Comparison of ENCODE assay signal across 29 cellular contexts in the genomic region with DNA sequence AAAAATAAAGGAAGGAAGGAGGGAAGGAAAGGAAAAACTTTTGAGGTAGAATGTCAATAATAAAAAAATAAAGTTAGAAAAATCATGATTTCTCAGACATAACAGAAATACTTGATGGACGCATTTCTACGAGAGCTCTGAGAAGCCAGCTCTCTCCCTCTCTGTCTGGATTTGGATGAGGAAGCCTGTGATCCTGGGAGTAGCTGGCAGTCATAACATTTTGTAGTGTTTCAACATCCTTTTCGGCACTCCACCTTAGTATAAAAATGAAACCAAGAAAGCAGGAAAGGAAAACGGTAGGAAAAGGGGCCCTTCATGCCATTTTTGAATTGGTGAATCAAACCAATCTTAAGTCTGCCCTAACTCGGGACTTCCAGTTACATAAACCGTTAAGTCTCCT.
DNase-seq lines count a peak whose midpoint lies in the region; ATAC-seq and TF ChIP-seq lines count a peak whose summit lies in the region.
"Had no signal": no experiment of that assay in that cellular context is flagged by ENCODE, and none has a peak within 500 bp of the region (broad histone marks: within the 10 kb centered on the region; RNA-seq: fewer than 3 reads in every experiment).

No MANE protein-coding gene starts in this region.

- CTCF ChIA-PET in SK-N-SH (lab: Yijun Ruan, JAX), result no interaction called here

- H3K4me3 ChIP-seq in SK-N-SH (ENCODE audit: low read depth in 2 of 2, low read length in 1 of 2), result no peak overlapping the region
- peak overlapping the region; percentile 44 for H3K4me3 ChIP-seq in fibroblast of the aortic adventitia (ENCODE audit: low read depth, low read length)
- H3K4me3 ChIP-seq in upper lobe of right lung, result peak overlapping the region; percentile 11
- H3K4me3 ChIP-seq: gastrocnemius medialis, hepatocyte, ovary, skin epidermis had no signal

- 82% methylated on average over 6 of the region's 6 CpGs for WGBS in SK-N-SH (ENCODE audit: low lambda C conversion rate)

- H3K9ac ChIP-seq in SK-N-SH, result no peak overlapping the region

- no peaks in the 10 kb centered on the region for H4K20me1 ChIP-seq in SK-N-SH (ENCODE audit: insufficient read depth)

- intact Hi-C loops in upper lobe of right lung (cut with DNase I), result no loop called here

- TF ChIP-seq CTCF in SK-N-SH (IDR thresholded peaks at IDR 0.05) (no peak), fibroblast of the aortic adventitia (IDR thresholded peaks at IDR 0.05; ENCODE audit: insufficient read depth, low read length) (no peak), upper lobe of right lung (IDR thresholded peaks at IDR 0.05) (no peak)

- no peak for TF ChIP-seq EP300 in SK-N-SH (IDR thresholded peaks at IDR 0.05; ENCODE audit: borderline replicate concordance in 1 of 2, low read depth in 1 of 2, low read length in 1 of 2)

- H3K27me3 ChIP-seq in SK-N-SH (ENCODE audit: insufficient read depth) (no peaks in the 10 kb centered on the region), upper lobe of right lung (no peaks in the 10 kb centered on the region)
- H3K27me3 ChIP-seq: gastrocnemius medialis, hepatocyte, ovary had no signal

- H3K27ac ChIP-seq in SK-N-SH (ENCODE audit: low read depth in 2 of 2, low read length in 1 of 2), result no peak overlapping the region
- no peak overlapping the region for H3K27ac ChIP-seq in upper lobe of right lung
- H3K27ac ChIP-seq: gastrocnemius medialis, hepatocyte, ovary, skin epidermis had no signal

- no peaks in the 10 kb centered on the region for H3F3A ChIP-seq in SK-N-SH (replicated peaks; ENCODE audit: insufficient read depth)

- ATAC-seq in SK-N-SH treated with all-trans-retinoic acid at 6 μM for 48 hours (no peak), upper lobe of right lung (peak; percentile 40)
- ATAC-seq: effector memory CD8-positive, alpha-beta T cell; gastrocnemius medialis; HepG2 had no signal

- H3K9me2 ChIP-seq in SK-N-SH, result no peaks in the 10 kb centered on the region

- no peak for DNase-seq in SK-N-SH
- peak; percentile 48 for DNase-seq in RPMI7951 (ENCODE audit: low read depth)
- DNase-seq in fibroblast of the aortic adventitia (ENCODE audit: low read depth), result peak; percentile 70
- DNase-seq in upper lobe of right lung, result no peak
- no peak for DNase-seq in NK-92 treated with Interleukin-12 subunit alpha and Interleukin-12 subunit beta, amount 100 ng/mL, for 24 hours (lab: John Stamatoyannopoulos, UW)
- DNase-seq in NCI-H2196 treated with DMSO at 0.1 percent for 48 hours (lab: John Stamatoyannopoulos, UW; ENCODE audit: unreplicated experiment), result no peak
- no peak for DNase-seq in activated CD8-positive, alpha-beta memory T cell treated with anti-CD3 and anti-CD28 coated beads, Interleukin-2, amount 50 U/mL, for 4 hours
- DNase-seq: 8988T; activated CD4-positive, alpha-beta T cell treated with anti-CD3 and anti-CD28 coated beads, Interleukin-2, amount 50 U/mL, for 1 hour; activated CD4-positive, CD25-positive, alpha-beta regulatory T cell; activated gamma-delta T cell treated with Interleukin-2 at 50 U/mL for 16 hours; activated T-cell treated with anti-CD3 and anti-CD28 coated beads, Interleukin-2, amount 50 U/mL, for 24 hours; CD4-positive, alpha-beta memory T cell; central memory CD4-positive, alpha-beta T cell; cortex of kidney; effector memory CD8-positive, alpha-beta T cell; gastrocnemius medialis; Karpas-422; mammary epithelial cell; NCI-H146; NCI-H446 treated with DMSO at 0.1 percent for 48 hours; NCI-H774; nephron progenitor cell; ovary; stimulated activated naive CD4-positive, alpha-beta T cell had no signal

- no peak for TF ChIP-seq RAD21 in SK-N-SH (IDR thresholded peaks at IDR 0.05; ENCODE audit: low read length)

- H3K36me3 ChIP-seq in SK-N-SH (replicated peaks in 1 of 2; ENCODE audit: control insufficient read depth in 1 of 2, insufficient read depth in 2 of 2, low read length in 1 of 2) (no peaks in the 10 kb centered on the region), upper lobe of right lung (no peaks in the 10 kb centered on the region)
- H3K36me3 ChIP-seq: gastrocnemius medialis, ovary had no signal

- no peaks in the 10 kb centered on the region for H3K4me1 ChIP-seq in SK-N-SH (ENCODE audit: control insufficient read depth in 1 of 2, insufficient read depth in 2 of 2, low read depth in 1 of 2, low read length in 1 of 2)
- peaks cover 3% of the 10 kb centered on the region for H3K4me1 ChIP-seq in upper lobe of right lung
- H3K4me1 ChIP-seq: gastrocnemius medialis had no signal

- H3K79me2 ChIP-seq in SK-N-SH (ENCODE audit: insufficient read depth), result no peaks in the 10 kb centered on the region
- H3K79me2 ChIP-seq: hepatocyte had no signal

- peak overlapping the region; percentile 54; the same call in 1 of the 2 replicates for H2AFZ ChIP-seq in SK-N-SH (ENCODE audit: low read depth)
- H2AFZ ChIP-seq: hepatocyte had no signal

- POLR2A ChIA-PET in SK-N-SH (lab: Yijun Ruan, JAX), result no interaction called here

- H3K4me2 ChIP-seq in SK-N-SH, result no peak overlapping the region
- H3K4me2 ChIP-seq: hepatocyte had no signal

- no peaks in the 10 kb centered on the region for H3K9me3 ChIP-seq in SK-N-SH
- H3K9me3 ChIP-seq in upper lobe of right lung, result peaks cover under 1% of the 10 kb centered on the region
- H3K9me3 ChIP-seq: gastrocnemius medialis, ovary had no signal

TF ChIP-seq in SK-N-SH, 30 proteins besides CTCF, POLR2A, EP300 and RAD21 (continues in another document):
- TF ChIP-seq, protein P1, sequence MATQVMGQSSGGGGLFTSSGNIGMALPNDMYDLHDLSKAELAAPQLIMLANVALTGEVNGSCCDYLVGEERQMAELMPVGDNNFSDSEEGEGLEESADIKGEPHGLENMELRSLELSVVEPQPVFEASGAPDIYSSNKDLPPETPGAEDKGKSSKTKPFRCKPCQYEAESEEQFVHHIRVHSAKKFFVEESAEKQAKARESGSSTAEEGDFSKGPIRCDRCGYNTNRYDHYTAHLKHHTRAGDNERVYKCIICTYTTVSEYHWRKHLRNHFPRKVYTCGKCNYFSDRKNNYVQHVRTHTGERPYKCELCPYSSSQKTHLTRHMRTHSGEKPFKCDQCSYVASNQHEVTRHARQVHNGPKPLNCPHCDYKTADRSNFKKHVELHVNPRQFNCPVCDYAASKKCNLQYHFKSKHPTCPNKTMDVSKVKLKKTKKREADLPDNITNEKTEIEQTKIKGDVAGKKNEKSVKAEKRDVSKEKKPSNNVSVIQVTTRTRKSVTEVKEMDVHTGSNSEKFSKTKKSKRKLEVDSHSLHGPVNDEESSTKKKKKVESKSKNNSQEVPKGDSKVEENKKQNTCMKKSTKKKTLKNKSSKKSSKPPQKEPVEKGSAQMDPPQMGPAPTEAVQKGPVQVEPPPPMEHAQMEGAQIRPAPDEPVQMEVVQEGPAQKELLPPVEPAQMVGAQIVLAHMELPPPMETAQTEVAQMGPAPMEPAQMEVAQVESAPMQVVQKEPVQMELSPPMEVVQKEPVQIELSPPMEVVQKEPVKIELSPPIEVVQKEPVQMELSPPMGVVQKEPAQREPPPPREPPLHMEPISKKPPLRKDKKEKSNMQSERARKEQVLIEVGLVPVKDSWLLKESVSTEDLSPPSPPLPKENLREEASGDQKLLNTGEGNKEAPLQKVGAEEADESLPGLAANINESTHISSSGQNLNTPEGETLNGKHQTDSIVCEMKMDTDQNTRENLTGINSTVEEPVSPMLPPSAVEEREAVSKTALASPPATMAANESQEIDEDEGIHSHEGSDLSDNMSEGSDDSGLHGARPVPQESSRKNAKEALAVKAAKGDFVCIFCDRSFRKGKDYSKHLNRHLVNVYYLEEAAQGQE (IDR thresholded peaks at IDR 0.05; ENCODE audit: low read depth, low read length), result no peak
- TF ChIP-seq, protein P2, sequence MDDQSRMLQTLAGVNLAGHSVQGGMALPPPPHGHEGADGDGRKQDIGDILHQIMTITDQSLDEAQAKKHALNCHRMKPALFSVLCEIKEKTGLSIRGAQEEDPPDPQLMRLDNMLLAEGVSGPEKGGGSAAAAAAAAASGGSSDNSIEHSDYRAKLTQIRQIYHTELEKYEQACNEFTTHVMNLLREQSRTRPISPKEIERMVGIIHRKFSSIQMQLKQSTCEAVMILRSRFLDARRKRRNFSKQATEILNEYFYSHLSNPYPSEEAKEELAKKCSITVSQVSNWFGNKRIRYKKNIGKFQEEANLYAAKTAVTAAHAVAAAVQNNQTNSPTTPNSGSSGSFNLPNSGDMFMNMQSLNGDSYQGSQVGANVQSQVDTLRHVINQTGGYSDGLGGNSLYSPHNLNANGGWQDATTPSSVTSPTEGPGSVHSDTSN (IDR thresholded peaks at IDR 0.05), result no peak

TF ChIP-seq in SK-N-SH treated with all-trans-retinoic acid at 6 μM for 48 hours, 23 proteins besides CTCF, POLR2A, EP300 and RAD21:
- no peak for TF ChIP-seq ZC3H10 (CRISPR knock-in tag; IDR thresholded peaks at IDR 0.05)
- no peak for TF ChIP-seq ZFP3 (CRISPR knock-in tag; IDR thresholded peaks at IDR 0.05)
- TF ChIP-seq ZNF8 (CRISPR knock-in tag; IDR thresholded peaks at IDR 0.05), result no peak
- no peak for TF ChIP-seq TCF4 (CRISPR knock-in tag; IDR thresholded peaks at IDR 0.05; ENCODE audit: borderline replicate concordance)
- no peak for TF ChIP-seq GLIS3 (CRISPR knock-in tag; IDR thresholded peaks at IDR 0.05)
- TF ChIP-seq ZNF565 (CRISPR knock-in tag; conservative IDR thresholded peaks at IDR 0.05; ENCODE audit: low read depth), result no peak
- TF ChIP-seq ARNTL (CRISPR knock-in tag; IDR thresholded peaks at IDR 0.05; ENCODE audit: borderline replicate concordance, low read depth), result no peak
- no peak for TF ChIP-seq ISL1 (CRISPR knock-in tag; IDR thresholded peaks at IDR 0.05)
TF ChIP-seq in SK-N-SH treated with all-trans-retinoic acid at 6 μM for 48 hours: peak in this region for 0.

Comparison
In these comparisons a context has a peak if more than half of its experiments do, and no peak if none do; other contexts are left out.
1. DNase-seq: peak in RPMI7951 (single experiment) and fibroblast of the aortic adventitia (single experiment); none in SK-N-SH (single experiment), upper lobe of right lung (single experiment), NK-92 treated with Interleukin-12 subunit alpha and Interleukin-12 subunit beta, amount 100 ng/mL, for 24 hours (single experiment), NCI-H2196 treated with DMSO at 0.1 percent for 48 hours (single experiment) and activated CD8-positive, alpha-beta memory T cell treated with anti-CD3 and anti-CD28 coated beads, Interleukin-2, amount 50 U/mL, for 4 hours (single experiment).
2. H3K4me3 ChIP-seq: peak in fibroblast of the aortic adventitia (single experiment) and upper lobe of right lung (single experiment); none in SK-N-SH (0 of 2).